ENCODE assay signal across 12 cellular contexts in the genomic region with DNA sequence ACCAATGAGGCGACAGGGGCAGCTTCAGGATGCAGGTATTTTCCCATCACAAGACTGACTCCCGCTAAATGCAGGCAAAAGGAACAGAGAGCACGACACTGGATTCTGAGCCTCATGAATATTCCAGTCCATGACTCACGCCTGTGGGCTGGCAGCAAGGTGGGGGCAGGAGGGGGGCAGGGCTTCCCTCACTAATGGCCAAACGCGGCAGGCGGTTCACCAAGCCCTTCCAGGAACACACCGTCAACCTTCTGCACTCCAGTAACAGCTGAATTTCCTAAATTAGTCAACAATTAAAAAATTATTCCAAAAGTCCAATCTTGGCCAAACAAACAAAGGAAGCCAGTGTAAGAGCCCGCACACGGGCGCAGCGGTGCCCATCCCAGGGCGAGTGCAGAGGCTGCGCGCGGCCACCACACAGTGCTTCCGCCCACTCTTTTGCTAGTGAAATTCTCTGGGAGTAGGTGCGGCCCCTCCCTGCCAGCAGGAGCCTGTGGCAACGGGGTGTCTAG. TPM values are rescaled to one million over a fixed set of nuclear protein-coding genes. Genes with fewer than 3 reads are reported as not detected.
A peak's percentile ranks its signal among the peaks of the same experiment; 100 is the strongest.
DNase-seq lines count a peak whose midpoint lies in the region; FAIRE-seq and TF ChIP-seq lines count a peak whose summit lies in the region.
"Had no signal": no experiment of that assay in that cellular context is flagged by ENCODE, and none has a peak within 500 bp of the region (broad histone marks: within the 10 kb centered on the region; RNA-seq: fewer than 3 reads in every experiment).

No MANE protein-coding gene starts in this region.

- H3K27ac ChIP-seq in keratinocyte (ENCODE audit: control insufficient read depth, insufficient read depth, low read length), result no peak overlapping the region
- H3K27ac ChIP-seq in uterus, result peak overlapping the region in 1 of 2 donors; percentile 10

- DNase-seq in NCI-H1436 (lab: John Stamatoyannopoulos, UW) (peak; percentile 35), NCI-H1436 treated with DMSO at 0.1 percent for 48 hours (lab: John Stamatoyannopoulos, UW) (no peak), keratinocyte (ENCODE audit: low read depth, low spot score) (peak; percentile 25), uterus (peak; percentile 56 to 67), nephron progenitor cell (no peak), GM12892 (ENCODE audit: insufficient read length) (no peak), NCI-H2196 treated with DMSO at 0.1 percent for 48 hours (lab: John Stamatoyannopoulos, UW; ENCODE audit: unreplicated experiment) (no peak)
- DNase-seq: activated gamma-delta T cell, NCI-H1048 had no signal

- no peaks in the 10 kb centered on the region for H4K20me1 ChIP-seq in keratinocyte (ENCODE audit: control insufficient read depth, extremely low read depth, insufficient read depth, low read length)

- H3K79me2 ChIP-seq in keratinocyte (ENCODE audit: control insufficient read depth, insufficient read depth, low read length), result no peaks in the 10 kb centered on the region

- H3K9me1 ChIP-seq in keratinocyte (ENCODE audit: control insufficient read depth, extremely low read depth, insufficient read depth, low read length), result no peaks in the 10 kb centered on the region

- peaks cover 16% of the 10 kb centered on the region for H3K4me1 ChIP-seq in keratinocyte (ENCODE audit: control insufficient read depth, extremely low read depth, insufficient read depth, low read length)
- peaks cover 3 to 5% of the 10 kb centered on the region in 2 donors for H3K4me1 ChIP-seq in uterus

- dilution Hi-C loops in keratinocyte (cut with MboI; ENCODE audit: extremely low pct_ligation_motif_present, low sequenced_read_pairs), result no loop called here

- no peak overlapping the region for H3K4me3 ChIP-seq in keratinocyte (ENCODE audit: control insufficient read depth in 2 of 3, extremely low read depth in 1 of 3, insufficient read depth in 2 of 3, low read depth in 1 of 3, low read length in 3 of 3)
- no peak overlapping the region for H3K4me3 ChIP-seq in uterus

- H3K4me1 Mint-ChIP-seq in brain (peaks cover 100% of the 10 kb centered on the region), nephron progenitor cell (peaks cover 91% of the 10 kb centered on the region)

- H3K9me3 ChIP-seq in keratinocyte (ENCODE audit: control insufficient read depth, low read depth, low read length) (no peaks in the 10 kb centered on the region), uterus (no peaks in the 10 kb centered on the region)

- FAIRE-seq in keratinocyte (lab: Jason Lieb, UNC) (peak; percentile 90), GM12892 (lab: Jason Lieb, UNC) (no peak)

- H3K4me3 Mint-ChIP-seq in brain, result peak overlapping the region in 4 of 5 experiments; percentile 18 to 55 (median 38)
- H3K4me3 Mint-ChIP-seq in nephron progenitor cell, result no peak overlapping the region

- no peak overlapping the region for H2AFZ ChIP-seq in keratinocyte (ENCODE audit: control insufficient read depth, low read length)

- H3K36me3 ChIP-seq in keratinocyte (ENCODE audit: control insufficient read depth in 2 of 2, extremely low read depth in 1 of 2, insufficient read depth in 2 of 2, low read length in 2 of 2) (peaks cover 8 to 31% of the 10 kb centered on the region in 2 experiments), uterus (no peaks in the 10 kb centered on the region)

- H3K36me3 Mint-ChIP-seq in brain, result no peaks in the 10 kb centered on the region
- H3K36me3 Mint-ChIP-seq in nephron progenitor cell (ENCODE audit: low read depth), result no peaks in the 10 kb centered on the region

- intact Hi-C loops in uterus (cut with DNase I; ENCODE audit: low total_unique reads), result no loop called here

- H3K27me3 ChIP-seq in keratinocyte (ENCODE audit: control insufficient read depth, extremely low read depth, insufficient read depth, low read length), result no peaks in the 10 kb centered on the region
- H3K27me3 ChIP-seq in uterus, result no peaks in the 10 kb centered on the region

- TF ChIP-seq POLR2A in uterus (IDR thresholded peaks at IDR 0.05) (no peak), GM12892 (IDR thresholded peaks at IDR 0.05; ENCODE audit: low read depth, low read length) (no peak)

- H3K9ac ChIP-seq in keratinocyte (ENCODE audit: control insufficient read depth, extremely low read depth, insufficient read depth, low read length), result no peak overlapping the region

- H3K9me3 Mint-ChIP-seq in brain (peaks cover 0 to 2% (median 0%) of the 10 kb centered on the region in 5 experiments), nephron progenitor cell (no peaks in the 10 kb centered on the region)

- TF ChIP-seq CTCF in brain (conservative IDR thresholded peaks at IDR 0.05) (no peak), keratinocyte (optimal IDR thresholded peaks at IDR 0.05 in 1 of 3, IDR thresholded peaks at IDR 0.05 in 1 of 3, conservative IDR thresholded peaks at IDR 0.05 in 1 of 3; ENCODE audit: extremely low read depth in 1 of 3, insufficient read depth in 2 of 3, low read length in 3 of 3) (no peak), uterus (IDR thresholded peaks at IDR 0.05) (no peak), nephron progenitor cell (IDR thresholded peaks at IDR 0.05) (no peak)

- H3K27ac Mint-ChIP-seq in brain (peak overlapping the region; percentile 84 to 99 (median 90)), nephron progenitor cell (no peak overlapping the region)

- H3K27me3 Mint-ChIP-seq in brain, result peaks cover 5% of the 10 kb centered on the region
- peaks cover 6% of the 10 kb centered on the region for H3K27me3 Mint-ChIP-seq in nephron progenitor cell (ENCODE audit: low read depth, poor library complexity)

- no peak overlapping the region for H3K4me2 ChIP-seq in keratinocyte (ENCODE audit: control insufficient read depth, extremely low read depth, insufficient read depth, low read depth, low read length)

RNA-seq across cellular contexts. Expression of gene GPR153, which starts 12.5 kb away (rescaled TPM):
- 4.4 TPM for polyA plus RNA-seq in brain (ENCODE audit: insufficient read depth, low read depth, low replicate concordance)
- polyA plus RNA-seq in keratinocyte, result 7.2 to 14.2 TPM (median 11.0 TPM) in 3 replicates
- 1.6 TPM for polyA plus RNA-seq in keratinocyte (2011; ENCODE audit: low read depth)
- 6.3 and 12.9 TPM in 2 replicates for polyA plus RNA-seq in keratinocyte (2011; cell fraction: cytosol; rRNA removed)
- polyA plus RNA-seq in keratinocyte (2011; cell fraction: nucleus; rRNA removed), result 19.4 and 28.3 TPM in 2 replicates
- polyA plus RNA-seq in keratinocyte (2012; ENCODE audit: low replicate concordance), result 10.2 and 14.6 TPM in 2 replicates
- polyA minus RNA-seq in keratinocyte, result 12.7 to 36.7 TPM (median 22.7 TPM) in 3 replicates
- polyA minus RNA-seq in keratinocyte (2011; cell fraction: cytosol; rRNA and poly(A)+ RNA removed), result 28.4 TPM
- polyA minus RNA-seq in keratinocyte (2011; cell fraction: nucleus; rRNA and poly(A)+ RNA removed), result 13.3 and 15.6 TPM in 2 replicates
- 10 to 100 TPM in 2 of 4 donors, 1 to 10 TPM in 2; 5.6 to 22.1 (median 10.3) TPM for total RNA-seq in uterus
- 1.9 TPM for polyA plus RNA-seq in GM12892 (2012; ENCODE audit: missing spikeins)

RNA-seq across cellular contexts. Expression of gene HES3, which starts 29.5 kb away (rescaled TPM):
- polyA plus RNA-seq in brain (ENCODE audit: insufficient read depth, low read depth, low replicate concordance), result not detected
- not detected in 3 replicates for polyA plus RNA-seq in keratinocyte
- polyA plus RNA-seq in keratinocyte (2011; ENCODE audit: low read depth), result not detected
- not detected in 2 replicates for polyA plus RNA-seq in keratinocyte (2011; cell fraction: cytosol; rRNA removed)
- not detected in 2 replicates for polyA plus RNA-seq in keratinocyte (2011; cell fraction: nucleus; rRNA removed)
- not detected in 2 replicates for polyA plus RNA-seq in keratinocyte (2012; ENCODE audit: low replicate concordance)
- polyA minus RNA-seq in keratinocyte, result not detected in 3 replicates
- polyA minus RNA-seq in keratinocyte (2011; cell fraction: cytosol; rRNA and poly(A)+ RNA removed), result not detected
- not detected in 2 replicates for polyA minus RNA-seq in keratinocyte (2011; cell fraction: nucleus; rRNA and poly(A)+ RNA removed)
- total RNA-seq in uterus, result not detected
- polyA plus RNA-seq in GM12892 (2012; ENCODE audit: missing spikeins), result not detected
- total RNA-seq: T-helper 1 cell treated with Interleukin-12 subunit alpha and Interleukin-12 subunit beta and Interleukin-4 antibody, amounts not matched to agents 30 ng/mL and 1 ng/mL, for 36 hours had no signal
- polyA plus RNA-seq: thymus had no signal

RNA-seq across cellular contexts. Expression of gene ICMT, which starts 37.7 kb away (rescaled TPM):
- polyA plus RNA-seq in brain (ENCODE audit: insufficient read depth, low read depth, low replicate concordance) (68.0 TPM), keratinocyte (50.3 to 72.5 TPM (median 59.9 TPM) in 3 replicates)
- 18.3 TPM for polyA plus RNA-seq in keratinocyte (2011; ENCODE audit: low read depth)
- polyA plus RNA-seq in keratinocyte (2011; cell fraction: cytosol; rRNA removed), result 45.2 and 50.6 TPM in 2 replicates
- polyA plus RNA-seq in keratinocyte (2011; cell fraction: nucleus; rRNA removed), result 42.9 and 44.7 TPM in 2 replicates
- polyA plus RNA-seq in keratinocyte (2012; ENCODE audit: low replicate concordance), result 33.4 and 51.2 TPM in 2 replicates
- 44.3 to 77.6 TPM (median 65.2 TPM) in 3 replicates for polyA minus RNA-seq in keratinocyte
- 69.3 TPM for polyA minus RNA-seq in keratinocyte (2011; cell fraction: cytosol; rRNA and poly(A)+ RNA removed)
- polyA minus RNA-seq in keratinocyte (2011; cell fraction: nucleus; rRNA and poly(A)+ RNA removed), result 44.2 and 59.4 TPM in 2 replicates
- 10 to 100 TPM; 15.6 to 87.4 (median 57.7) TPM for total RNA-seq in uterus
- 22.1 TPM for polyA plus RNA-seq in GM12892 (2012; ENCODE audit: missing spikeins)

Comparison
In these comparisons a context has a peak if more than half of its experiments do, and no peak if none do; other contexts are left out.
1. DNase-seq: peak in NCI-H1436 (single experiment), keratinocyte (single experiment) and uterus (2 of 2); none in NCI-H1436 treated with DMSO at 0.1 percent for 48 hours (single experiment), nephron progenitor cell (single experiment), GM12892 (single experiment) and NCI-H2196 treated with DMSO at 0.1 percent for 48 hours (single experiment).